In genomic region chr22:26558246-26558895, GRCh38 we compare ENCODE assay signal across 16 cellular contexts. TPM values are rescaled to one million over a fixed set of nuclear protein-coding genes. Genes with fewer than 3 reads are reported as not detected.
DNase-seq lines count a peak whose midpoint lies in the region; ATAC-seq and TF ChIP-seq lines count a peak whose summit lies in the region.
"Had no signal": no experiment of that assay in that cellular context is flagged by ENCODE, and none has a peak within 500 bp of the region (broad histone marks: within the 10 kb centered on the region; RNA-seq: fewer than 3 reads in every experiment).

No MANE protein-coding gene starts in this region.

- no peaks in the 10 kb centered on the region for H3K36me3 ChIP-seq in skeletal muscle tissue (ENCODE audit: control insufficient read depth in 3 of 3, insufficient read depth in 3 of 3, low read length in 3 of 3)
- H3K36me3 ChIP-seq: breast epithelium, sigmoid colon, tibial artery had no signal

- peak; percentile 25 for DNase-seq in NCI-H345 (lab: John Stamatoyannopoulos, UW)
- no peak for DNase-seq in NCI-H345 treated with DMSO at 0.1 percent for 48 hours (lab: John Stamatoyannopoulos, UW; ENCODE audit: unreplicated experiment)
- no peak for DNase-seq in WTC11 (ENCODE audit: low spot score)
- peak; percentile 26 for DNase-seq in fibroblast of mammary gland (ENCODE audit: low read depth)
- no peak for DNase-seq in H4 (ENCODE audit: low spot score)
- DNase-seq in stimulated activated CD4-positive, alpha-beta T cell treated with anti-CD3 and anti-CD28 coated beads, Interleukin-2, amount 100 ng/mL, for 48 hours, result no peak
- no peak for DNase-seq in NCI-H128 (lab: John Stamatoyannopoulos, UW; ENCODE audit: unreplicated experiment)
- DNase-seq: 8988T, DMS153, erythroblast, NCI-H524 treated with DMSO at 0.1 percent for 48 hours, sigmoid colon, T1000, tibial artery had no signal

- no peaks in the 10 kb centered on the region for H3K36me3 Mint-ChIP-seq in WTC11

- peak overlapping the region in 2 of 3 donors; percentile 8 to 40 for H3K9ac ChIP-seq in skeletal muscle tissue (ENCODE audit: low read depth in 1 of 3, low read length in 3 of 3)

- H3K4me1 Mint-ChIP-seq in WTC11, result peaks cover 82% of the 10 kb centered on the region

- no peak for ATAC-seq in WTC11

- H3K27ac Mint-ChIP-seq in WTC11, result peak overlapping the region; percentile 90

- H3K4me3 Mint-ChIP-seq in WTC11, result no peak overlapping the region

- POLR2A ChIA-PET in WTC11 (lab: Charles Lee), result no interaction called here

- no peaks in the 10 kb centered on the region for H3K9me3 Mint-ChIP-seq in WTC11

- CTCF ChIA-PET in WTC11 (lab: Charles Lee), result interaction anchor here (1.4 kb wide), 1 partner anchor 107 kb away, joined by 4 read pairs; no protein-coding TSS in a partner anchor

- H3K27ac ChIP-seq in skeletal muscle tissue (ENCODE audit: low read depth, low read length), result peak overlapping the region; percentile 70
- H3K27ac ChIP-seq: breast epithelium, sigmoid colon, tibial artery had no signal

- H3K27me3 Mint-ChIP-seq in WTC11 (ENCODE audit: low read depth), result no peaks in the 10 kb centered on the region; the same call in 1 of the 2 replicates

- no peak for TF ChIP-seq CTCF in WTC11 (IDR thresholded peaks at IDR 0.05)
- TF ChIP-seq CTCF in fibroblast of mammary gland (conservative IDR thresholded peaks at IDR 0.05; ENCODE audit: control insufficient read depth, insufficient read depth, low read depth, low read length), result no peak

- peaks cover 60 to 79% (median 70%) of the 10 kb centered on the region in 3 donors for H3K4me1 ChIP-seq in skeletal muscle tissue (ENCODE audit: control insufficient read depth in 3 of 3, insufficient read depth in 3 of 3, low read length in 3 of 3)
- H3K4me1 ChIP-seq: breast epithelium, sigmoid colon had no signal

- no peaks in the 10 kb centered on the region for H3K9me3 ChIP-seq in skeletal muscle tissue (ENCODE audit: control insufficient read depth in 3 of 3, low read length in 3 of 3)
- H3K9me3 ChIP-seq: breast epithelium, sigmoid colon, tibial artery had no signal

- H3K4me3 ChIP-seq in fibroblast of mammary gland (ENCODE audit: control insufficient read depth, low read depth, low read length) (no peak overlapping the region), skeletal muscle tissue (ENCODE audit: low read length in 3 of 3) (no peak overlapping the region)
- H3K4me3 ChIP-seq: breast epithelium, sigmoid colon, tibial artery had no signal

- no peaks in the 10 kb centered on the region for H3K27me3 ChIP-seq in skeletal muscle tissue (ENCODE audit: control insufficient read depth in 3 of 3, insufficient read depth in 3 of 3, low read length in 3 of 3)
- H3K27me3 ChIP-seq: breast epithelium, sigmoid colon, tibial artery had no signal

TF ChIP-seq in WTC11, 78 proteins besides CTCF, POLR2A, EP300 and RAD21:
- TF ChIP-seq ZNF416 (CRISPR knock-in tag; IDR thresholded peaks at IDR 0.05) (no peak), ZNF423 (CRISPR knock-in tag; IDR thresholded peaks at IDR 0.05) (0 out of 2 replicates have a peak, but pooled peaks have one; percentile 10)

RNA-seq across cellular contexts. Expression of gene TPST2, which starts 31.6 kb away (rescaled TPM):
- 57.6 to 84.2 TPM (median 75.0 TPM) in 3 replicates for total RNA-seq in WTC11 (2021)
- total RNA-seq in skeletal muscle tissue, result 6.8 TPM
- total RNA-seq in H4 (2014; rRNA removed; shearing (Covaris generic)), result 13.8 and 14.2 TPM in 2 replicates

RNA-seq across cellular contexts. Expression of gene TFIP11, which starts 46.1 kb away (rescaled TPM):
- total RNA-seq in WTC11 (2021), result 24.6 to 26.9 TPM (median 25.7 TPM) in 3 replicates
- total RNA-seq in skeletal muscle tissue, result 30.3 TPM
- 13.8 and 15.4 TPM in 2 replicates for total RNA-seq in H4 (2014; rRNA removed; shearing (Covaris generic))

RNA-seq across cellular contexts. Expression of gene CRYBB1, which starts 59.5 kb away (rescaled TPM):
- total RNA-seq in WTC11 (2021) (4.0 to 5.1 TPM (median 4.6 TPM) in 3 replicates), skeletal muscle tissue (1.0 TPM)
- not detected in 2 replicates for total RNA-seq in H4 (2014; rRNA removed; shearing (Covaris generic))

Comparison
In these comparisons a context has a peak if more than half of its experiments do, and no peak if none do; other contexts are left out.
1. DNase-seq: peak in NCI-H345 (single experiment) and fibroblast of mammary gland (single experiment); none in NCI-H345 treated with DMSO at 0.1 percent for 48 hours (single experiment), WTC11 (single experiment), H4 (single experiment), stimulated activated CD4-positive, alpha-beta T cell treated with anti-CD3 and anti-CD28 coated beads, Interleukin-2, amount 100 ng/mL, for 48 hours (0 of 2) and NCI-H128 (single experiment).